Comparison of ENCODE assay signal across 8 cellular contexts in genomic region chr11:78798567-78799170, GRCh38.
DNase-seq lines count a peak whose midpoint lies in the region; ATAC-seq and TF ChIP-seq lines count a peak whose summit lies in the region.

No MANE protein-coding gene starts in this region.

- no peak overlapping the region for H3K4me3 ChIP-seq in fibroblast of pulmonary artery (replicated peaks; ENCODE audit: low read depth, low read length)
- H3K4me3 ChIP-seq in osteoblast (ENCODE audit: insufficient read depth, low read length) = no peak overlapping the region

- H3K4me1 Mint-ChIP-seq in WTC11 (peaks cover 28% of the 10 kb centered on the region), immature natural killer cell (no peaks in the 10 kb centered on the region)

- H3K4me3 Mint-ChIP-seq in WTC11 (no peak overlapping the region), immature natural killer cell (no peak overlapping the region)

- H4K20me1 ChIP-seq in osteoblast (ENCODE audit: insufficient read depth, low read length) = no peaks in the 10 kb centered on the region

- no peaks in the 10 kb centered on the region for H3K79me2 ChIP-seq in osteoblast (ENCODE audit: insufficient read depth, low read length)

- H3K27ac Mint-ChIP-seq in WTC11 = no peak overlapping the region
- no peak overlapping the region for H3K27ac Mint-ChIP-seq in immature natural killer cell

- ATAC-seq in GM18499 (IDR thresholded peaks at IDR 0.05; ENCODE audit: insufficient read depth, unreplicated experiment) = peak; percentile 82
- peak; percentile 97 for ATAC-seq in HG02884 (IDR thresholded peaks at IDR 0.05; ENCODE audit: unreplicated experiment)
- ATAC-seq in WTC11 = peak; percentile 90

- H3K4me1 ChIP-seq in osteoblast (ENCODE audit: insufficient read depth, low read length) = peaks cover 72% of the 10 kb centered on the region

- DNase-seq in AG08396 (ENCODE audit: low spot score) = peak; percentile 69
- DNase-seq in NCI-H2081 treated with DMSO at 0.1 percent for 48 hours (lab: John Stamatoyannopoulos, UW) = peak; percentile 15
- peak; percentile 82 for DNase-seq in WTC11 (ENCODE audit: low spot score)
- peak; percentile 70 for DNase-seq in fibroblast of pulmonary artery (ENCODE audit: low read depth)
- no peak for DNase-seq in osteoblast (ENCODE audit: insufficient read length, low spot score, missing footprints)
- no peak for DNase-seq in immature natural killer cell

- peak overlapping the region; percentile 93 for H3K27ac ChIP-seq in osteoblast (ENCODE audit: low read depth, low read length)

- no peak overlapping the region for H2AFZ ChIP-seq in osteoblast (ENCODE audit: low read length)

- H3K36me3 ChIP-seq in osteoblast (ENCODE audit: insufficient read depth, low read length) = no peaks in the 10 kb centered on the region

- H3K4me2 ChIP-seq in osteoblast (ENCODE audit: insufficient read depth, low read length) = no peak overlapping the region

- H3K27me3 Mint-ChIP-seq in WTC11 (ENCODE audit: low read depth) (no peaks in the 10 kb centered on the region), immature natural killer cell (ENCODE audit: low read depth in 3 of 3) (peaks cover 1 to 4% (median 4%) of the 10 kb centered on the region in 3 donors)

- H3K36me3 Mint-ChIP-seq in WTC11 (no peaks in the 10 kb centered on the region), immature natural killer cell (no peaks in the 10 kb centered on the region)

- H3K27me3 ChIP-seq in osteoblast (ENCODE audit: insufficient read depth, low read length) = no peaks in the 10 kb centered on the region

- TF ChIP-seq CTCF in WTC11 (IDR thresholded peaks at IDR 0.05) = peak; percentile 93
- peak; percentile 96 for TF ChIP-seq CTCF in fibroblast of pulmonary artery (IDR thresholded peaks at IDR 0.05; ENCODE audit: low read length, missing control alignments)
- TF ChIP-seq CTCF in osteoblast (IDR thresholded peaks at IDR 0.05; ENCODE audit: extremely low read depth, low read depth, low read length) = peak; percentile 82

- CTCF ChIA-PET in WTC11 (lab: Charles Lee) = interaction anchor here (0.5 to 7.2 kb wide), 31 partner anchors 10 to 649 kb away, joined by 3 to 79 read pairs (median 4); no protein-coding TSS in a partner anchor

- H3K9me3 ChIP-seq in osteoblast (ENCODE audit: low read depth, low read length) = no peaks in the 10 kb centered on the region

- no peaks in the 10 kb centered on the region for H3K9me3 Mint-ChIP-seq in WTC11
- peaks cover 0 to 1% (median 0%) of the 10 kb centered on the region in 6 donors for H3K9me3 Mint-ChIP-seq in immature natural killer cell

- POLR2A ChIA-PET in WTC11 (lab: Charles Lee) = no interaction called here

TF ChIP-seq in WTC11, 78 proteins besides CTCF, POLR2A, EP300 and RAD21:
- TF ChIP-seq ZNF263 (CRISPR knock-in tag; IDR thresholded peaks at IDR 0.05; ENCODE audit: low read depth) (no peak), ARID4B (CRISPR knock-in tag; IDR thresholded peaks at IDR 0.05; ENCODE audit: borderline replicate concordance) (no peak), AFF4 (CRISPR knock-in tag; IDR thresholded peaks at IDR 0.05; ENCODE audit: borderline replicate concordance) (no peak), PREB (CRISPR knock-in tag; IDR thresholded peaks at IDR 0.05; ENCODE audit: borderline replicate concordance) (no peak), NR3C1 (CRISPR knock-in tag; conservative IDR thresholded peaks at IDR 0.05; ENCODE audit: low read depth) (no peak), MXD4 (CRISPR knock-in tag; IDR thresholded peaks at IDR 0.05; ENCODE audit: borderline replicate concordance) (no peak), ZNF281 (CRISPR knock-in tag; IDR thresholded peaks at IDR 0.05) (no peak)

Comparison
In these comparisons a context has a peak if more than half of its experiments do, and no peak if none do; other contexts are left out.
1. DNase-seq: peak in AG08396 (single experiment), NCI-H2081 treated with DMSO at 0.1 percent for 48 hours (single experiment), WTC11 (single experiment) and fibroblast of pulmonary artery (single experiment); none in osteoblast (single experiment) and immature natural killer cell (0 of 3).
2. Peak in every context shown above with its lines, with median percentiles within 50 percentile points of each other: ATAC-seq and CTCF ChIP-seq.